Comparison of ENCODE assay signal across 15 cellular contexts in the genomic region with DNA sequence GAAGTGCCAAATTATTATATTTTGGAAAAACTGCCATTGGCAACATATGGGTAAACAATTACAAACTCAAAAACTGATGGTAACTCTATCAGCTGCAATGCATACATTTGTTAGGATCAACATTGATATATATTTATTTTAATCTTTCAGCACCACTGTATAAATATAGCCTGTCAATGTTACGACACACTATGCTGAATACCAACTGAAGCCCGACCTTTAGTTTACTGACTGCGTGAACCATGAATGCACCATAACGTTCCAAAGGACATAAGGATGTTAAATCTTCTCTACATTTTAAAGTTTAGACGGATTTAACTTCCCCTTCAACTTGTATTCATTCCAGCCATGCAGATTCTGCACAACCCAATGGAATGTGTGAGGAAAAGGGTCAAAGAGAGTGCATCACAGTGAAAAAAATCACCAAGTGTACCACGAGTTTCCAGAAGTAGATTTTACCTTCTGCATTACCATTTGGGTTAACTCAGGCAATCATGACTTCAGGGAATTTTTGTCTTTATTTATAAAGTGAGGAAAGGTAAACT.
"Had no signal": no experiment of that assay in that cellular context is flagged by ENCODE, and none has a peak within 500 bp of the region (broad histone marks: within the 10 kb centered on the region; RNA-seq: fewer than 3 reads in every experiment).

No MANE protein-coding gene starts in this region.

- H3K36me3 Mint-ChIP-seq: memory B cell, WTC11 had no signal

- DNase-seq: activated CD4-positive, alpha-beta T cell treated with anti-CD3 and anti-CD28 coated beads, Interleukin-2, amount 10 ng/mL, durations not matched to agents 24 days and 14 days; activated naive CD4-positive, alpha-beta T cell treated with anti-CD3 and anti-CD28 coated beads for 36 hours; adrenal gland; gastrocnemius medialis; heart right ventricle; islet precursor cell; left lung; nephron progenitor cell; T-helper 17 cell had no signal

- H3K4me1 ChIP-seq: adrenal gland, breast epithelium, heart right ventricle, left lung, tibial nerve had no signal

- H3K27me3 Mint-ChIP-seq: memory B cell had no signal

- H3K36me3 ChIP-seq: adrenal gland, breast epithelium, esophagus muscularis mucosa, gastrocnemius medialis, heart right ventricle, left lung, tibial nerve had no signal

- H3K27me3 ChIP-seq: adrenal gland, breast epithelium, esophagus muscularis mucosa, gastrocnemius medialis, heart right ventricle, left lung, tibial nerve had no signal

- H3K27ac Mint-ChIP-seq: activated CD4-positive, alpha-beta T cell treated with anti-CD3 and anti-CD28 coated beads, Interleukin-2, amount 10 ng/mL, durations not matched to agents 24 days and 14 days; activated naive CD4-positive, alpha-beta T cell treated with anti-CD3 and anti-CD28 coated beads for 36 hours; memory B cell; nephron progenitor cell; T-helper 17 cell; WTC11 had no signal

- H3K9me3 Mint-ChIP-seq: activated CD4-positive, alpha-beta T cell treated with anti-CD3 and anti-CD28 coated beads, Interleukin-2, amount 10 ng/mL, durations not matched to agents 24 days and 14 days; activated naive CD4-positive, alpha-beta T cell treated with anti-CD3 and anti-CD28 coated beads for 36 hours; memory B cell; nephron progenitor cell; WTC11 had no signal

- H3K4me3 Mint-ChIP-seq: activated CD4-positive, alpha-beta T cell treated with anti-CD3 and anti-CD28 coated beads, Interleukin-2, amount 10 ng/mL, durations not matched to agents 24 days and 14 days; activated naive CD4-positive, alpha-beta T cell treated with anti-CD3 and anti-CD28 coated beads for 36 hours; memory B cell; nephron progenitor cell; T-helper 17 cell; WTC11 had no signal

- H3K4me3 ChIP-seq: adrenal gland, breast epithelium, esophagus muscularis mucosa, gastrocnemius medialis, heart right ventricle, left lung, skin epidermis, tibial nerve had no signal

- H3K9me3 ChIP-seq: adrenal gland, breast epithelium, esophagus muscularis mucosa, gastrocnemius medialis, heart right ventricle, left lung, tibial nerve had no signal

- H3K4me1 Mint-ChIP-seq: activated CD4-positive, alpha-beta T cell treated with anti-CD3 and anti-CD28 coated beads, Interleukin-2, amount 10 ng/mL, durations not matched to agents 24 days and 14 days; memory B cell; nephron progenitor cell; WTC11 had no signal

- H3K27ac ChIP-seq: adrenal gland, breast epithelium, esophagus muscularis mucosa, gastrocnemius medialis, left lung, skin epidermis, tibial nerve had no signal

- ATAC-seq: heart right ventricle, left lung, T-helper 17 cell, WTC11 had no signal
